Comparison of ENCODE assay signal across 1 cellular context in genomic region chr6:111818539-111819226, GRCh38.
TF ChIP-seq lines count a peak whose summit lies in the region.

No MANE protein-coding gene starts in this region.

TF ChIP-seq in HepG2, 621 proteins besides CTCF, POLR2A, EP300 and RAD21:
- TF ChIP-seq SALL1 (CRISPR knock-in tag; IDR thresholded peaks at IDR 0.05) (no peak), ARNT2 (CRISPR knock-in tag; IDR thresholded peaks at IDR 0.05; ENCODE audit: low read depth) (no peak), ZNF354B (CRISPR knock-in tag; IDR thresholded peaks at IDR 0.05) (no peak), RELA (CRISPR knock-in tag; IDR thresholded peaks at IDR 0.05) (no peak), HDAC2 (CRISPR knock-in tag; IDR thresholded peaks at IDR 0.05) (no peak), TCF7 (IDR thresholded peaks at IDR 0.05; ENCODE audit: low read depth) (no peak), SSRP1 (CRISPR knock-in tag; IDR thresholded peaks at IDR 0.05) (no peak), ZNF33A (CRISPR knock-in tag; IDR thresholded peaks at IDR 0.05; ENCODE audit: borderline replicate concordance) (no peak), MYC (CRISPR knock-in tag; IDR thresholded peaks at IDR 0.05; ENCODE audit: borderline replicate concordance) (no peak), PCBP2 (optimal IDR thresholded peaks at IDR 0.05; ENCODE audit: low read depth, low read length, poor library complexity, severe bottlenecking) (no peak), DNMT1 (CRISPR knock-in tag; IDR thresholded peaks at IDR 0.05) (no peak), KDM6A (CRISPR knock-in tag; IDR thresholded peaks at IDR 0.05; ENCODE audit: low read depth) (no peak)
TF ChIP-seq in HepG2: peak in this region for 0.
